In genomic region chr11:35047179-35047578, GRCh38 we compare ENCODE assay signal across 11 cellular contexts.
DNase-seq lines count a peak whose midpoint lies in the region; ATAC-seq and TF ChIP-seq lines count a peak whose summit lies in the region.
"Had no signal": no experiment of that assay in that cellular context is flagged by ENCODE, and none has a peak within 500 bp of the region (broad histone marks: within the 10 kb centered on the region; RNA-seq: fewer than 3 reads in every experiment).

No MANE protein-coding gene starts in this region.

- 91% methylated on average over 1 of the region's 1 CpG for WGBS in smooth muscle cell (ENCODE audit: low lambda C conversion rate)

- no peak overlapping the region for H3K4me3 ChIP-seq in Jurkat, Clone E6-1 (ENCODE audit: low read length)
- H3K4me3 ChIP-seq in smooth muscle cell = no peak overlapping the region
- H3K4me3 ChIP-seq: esophagus squamous epithelium had no signal

- no peaks in the 10 kb centered on the region for H3K9me3 ChIP-seq in smooth muscle cell (replicated peaks; ENCODE audit: low read depth)
- H3K9me3 ChIP-seq: esophagus squamous epithelium had no signal

- H3K27me3 ChIP-seq in smooth muscle cell (ENCODE audit: low read depth) = no peaks in the 10 kb centered on the region
- H3K27me3 ChIP-seq: esophagus squamous epithelium had no signal

- H3K27me3 Mint-ChIP-seq in activated T-helper 2 cell treated with anti-CD3 and anti-CD28 coated beads, Interferon-gamma antibody, Interleukin-2, Interleukin-4, amounts not matched to agents 10 μg/mL and 5 μg/mL and 100 μg/mL, durations not matched to agents 14 hours and 24 hours and 36 hours (ENCODE audit: low read depth) = peaks cover 9% of the 10 kb centered on the region
- H3K27me3 Mint-ChIP-seq in HFFc6 (ENCODE audit: insufficient read depth) = no peaks in the 10 kb centered on the region

- H3K9me3 Mint-ChIP-seq in activated T-helper 2 cell treated with anti-CD3 and anti-CD28 coated beads, Interferon-gamma antibody, Interleukin-2, Interleukin-4, amounts not matched to agents 10 μg/mL and 5 μg/mL and 100 μg/mL, durations not matched to agents 14 hours and 24 hours and 36 hours = peaks cover 14% of the 10 kb centered on the region
- H3K9me3 Mint-ChIP-seq in HFFc6 = peaks cover 7% of the 10 kb centered on the region; the same call in 1 of the 2 replicates

- no peak for TF ChIP-seq CTCF in smooth muscle cell (IDR thresholded peaks at IDR 0.05; ENCODE audit: borderline replicate concordance, insufficient read depth, poor library complexity, severe bottlenecking)
- TF ChIP-seq CTCF in HFFc6 (IDR thresholded peaks at IDR 0.05) = no peak

- no peaks in the 10 kb centered on the region for H3K36me3 ChIP-seq in smooth muscle cell (ENCODE audit: low read depth)
- H3K36me3 ChIP-seq: esophagus squamous epithelium had no signal

- H3K27ac ChIP-seq in smooth muscle cell (ENCODE audit: low read depth) = no peak overlapping the region

- ATAC-seq in sciatic nerve = peak; percentile 48

- intact Hi-C loops in activated T-helper 2 cell treated with anti-CD3 and anti-CD28 coated beads, Interferon-gamma antibody, Interleukin-2, Interleukin-4, amounts not matched to agents 10 μg/mL and 5 μg/mL and 100 μg/mL, durations not matched to agents 14 hours and 24 hours and 36 hours (cut with micrococcal nuclease) = loop anchor here (10.0 kb wide), 1 partner anchor 802 kb away; no protein-coding TSS in a partner anchor
- intact Hi-C loops in sciatic nerve (cut with DNase I) = no loop called here

- H3K27ac Mint-ChIP-seq in activated T-helper 2 cell treated with anti-CD3 and anti-CD28 coated beads, Interferon-gamma antibody, Interleukin-2, Interleukin-4, amounts not matched to agents 10 μg/mL and 5 μg/mL and 100 μg/mL, durations not matched to agents 14 hours and 24 hours and 36 hours = peak overlapping the region; percentile 80
- H3K27ac Mint-ChIP-seq in HFFc6 = no peak overlapping the region

- no peaks in the 10 kb centered on the region for H3K4me1 ChIP-seq in smooth muscle cell (ENCODE audit: low read depth)

- no peaks in the 10 kb centered on the region for H3K79me2 ChIP-seq in smooth muscle cell (ENCODE audit: low read depth)

- H3K36me3 Mint-ChIP-seq in activated T-helper 2 cell treated with anti-CD3 and anti-CD28 coated beads, Interferon-gamma antibody, Interleukin-2, Interleukin-4, amounts not matched to agents 10 μg/mL and 5 μg/mL and 100 μg/mL, durations not matched to agents 14 hours and 24 hours and 36 hours (ENCODE audit: low read depth) = peaks cover 23% of the 10 kb centered on the region
- H3K36me3 Mint-ChIP-seq in HFFc6 (ENCODE audit: low read depth) = peaks cover 18% of the 10 kb centered on the region

- peak overlapping the region; percentile 45 for H3K4me3 Mint-ChIP-seq in activated T-helper 2 cell treated with anti-CD3 and anti-CD28 coated beads, Interferon-gamma antibody, Interleukin-2, Interleukin-4, amounts not matched to agents 10 μg/mL and 5 μg/mL and 100 μg/mL, durations not matched to agents 14 hours and 24 hours and 36 hours (ENCODE audit: low read depth)
- no peak overlapping the region for H3K4me3 Mint-ChIP-seq in HFFc6

- peak; percentile 88 for DNase-seq in Jurkat, Clone E6-1 (ENCODE audit: low read depth, low spot score)
- peak; percentile 82 for DNase-seq in SIG-M5 treated with dmso at 0.1 percent for 504 hours (lab: John Stamatoyannopoulos, UW; ENCODE audit: unreplicated experiment)
- DNase-seq in activated T-helper 2 cell treated with anti-CD3 and anti-CD28 coated beads, Interferon-gamma antibody, Interleukin-2, Interleukin-4, amounts not matched to agents 10 μg/mL and 5 μg/mL and 100 μg/mL, durations not matched to agents 14 hours and 24 hours and 36 hours (ENCODE audit: low spot score) = peak; percentile 22
- no peak for DNase-seq in sciatic nerve (ENCODE audit: low spot score)
- DNase-seq in smooth muscle cell (lab: John Stamatoyannopoulos, UW; ENCODE audit: unreplicated experiment) = no peak
- DNase-seq in HFFc6 = no peak
- DNase-seq in NCI-H1048 (lab: John Stamatoyannopoulos, UW) = no peak
- DNase-seq: esophagus squamous epithelium, kidney, posterior cingulate gyrus, SW 1271 had no signal

- no peak overlapping the region for H3K4me2 ChIP-seq in smooth muscle cell

- no peak overlapping the region for H3K9ac ChIP-seq in smooth muscle cell (ENCODE audit: low read depth)

- peaks cover 70% of the 10 kb centered on the region for H3K4me1 Mint-ChIP-seq in activated T-helper 2 cell treated with anti-CD3 and anti-CD28 coated beads, Interferon-gamma antibody, Interleukin-2, Interleukin-4, amounts not matched to agents 10 μg/mL and 5 μg/mL and 100 μg/mL, durations not matched to agents 14 hours and 24 hours and 36 hours (ENCODE audit: low read depth)
- H3K4me1 Mint-ChIP-seq in HFFc6 (ENCODE audit: low read depth) = peaks cover 27% of the 10 kb centered on the region

- H3F3A ChIP-seq in smooth muscle cell (ENCODE audit: low read depth) = no peaks in the 10 kb centered on the region

- H2AFZ ChIP-seq in smooth muscle cell (ENCODE audit: low read depth) = no peak overlapping the region

- no peaks in the 10 kb centered on the region for H4K20me1 ChIP-seq in smooth muscle cell (ENCODE audit: low read depth)

Comparison
In these comparisons a context has a peak if more than half of its experiments do, and no peak if none do; other contexts are left out.
1. DNase-seq: peak in Jurkat, Clone E6-1 (single experiment), SIG-M5 treated with dmso at 0.1 percent for 504 hours (single experiment) and activated T-helper 2 cell treated with anti-CD3 and anti-CD28 coated beads, Interferon-gamma antibody, Interleukin-2, Interleukin-4, amounts not matched to agents 10 μg/mL and 5 μg/mL and 100 μg/mL, durations not matched to agents 14 hours and 24 hours and 36 hours (single experiment); none in sciatic nerve (single experiment), smooth muscle cell (single experiment), HFFc6 (single experiment) and NCI-H1048 (single experiment).